ENCODE assay signal across 11 cellular contexts in genomic region chr9:94140791-94141790, GRCh38. TPM values are rescaled to one million over a fixed set of nuclear protein-coding genes. Genes with fewer than 3 reads are reported as not detected.
DNase-seq lines count a peak whose midpoint lies in the region; ATAC-seq and TF ChIP-seq lines count a peak whose summit lies in the region.
"Had no signal": no experiment of that assay in that cellular context is flagged by ENCODE, and none has a peak within 500 bp of the region (broad histone marks: within the 10 kb centered on the region; RNA-seq: fewer than 3 reads in every experiment).

No MANE protein-coding gene starts in this region.

- no peaks in the 10 kb centered on the region for H3K79me1 ChIP-seq in neuronal stem cell (ENCODE audit: low read depth, low read length)

- no peak overlapping the region for H4K91ac ChIP-seq in neuronal stem cell (ENCODE audit: low read depth, low read length, poor library complexity)

- H3K27me3 Mint-ChIP-seq in activated naive CD4-positive, alpha-beta T cell treated with anti-CD3 and anti-CD28 coated beads, Interleukin-2, amount 50 U/mL, for 24 hours: no peaks in the 10 kb centered on the region
- no peaks in the 10 kb centered on the region for H3K27me3 Mint-ChIP-seq in Calu3 (ENCODE audit: unreplicated experiment)
- H3K27me3 Mint-ChIP-seq: central memory CD8-positive, alpha-beta T cell had no signal

- peak overlapping the region; percentile 10 for H3K27ac Mint-ChIP-seq in activated naive CD4-positive, alpha-beta T cell treated with anti-CD3 and anti-CD28 coated beads, Interleukin-2, amount 50 U/mL, for 24 hours
- no peak overlapping the region for H3K27ac Mint-ChIP-seq in Calu3 (ENCODE audit: unreplicated experiment)
- H3K27ac Mint-ChIP-seq: T-cell had no signal

- H3K14ac ChIP-seq in neuronal stem cell (ENCODE audit: low read length): no peak overlapping the region

- H3K23ac ChIP-seq in neuronal stem cell (ENCODE audit: low read depth, low read length, poor library complexity): no peak overlapping the region

- peak overlapping the region; percentile 55 for H3K18ac ChIP-seq in neuronal stem cell (ENCODE audit: low read length)

- H3K4me3 Mint-ChIP-seq in activated naive CD4-positive, alpha-beta T cell treated with anti-CD3 and anti-CD28 coated beads, Interleukin-2, amount 50 U/mL, for 24 hours: no peak overlapping the region
- no peak overlapping the region for H3K4me3 Mint-ChIP-seq in Calu3 (ENCODE audit: low read depth, unreplicated experiment)
- H3K4me3 Mint-ChIP-seq: central memory CD8-positive, alpha-beta T cell; neural crest cell; T-cell had no signal

- H2BK120ac ChIP-seq in neuronal stem cell (ENCODE audit: low read depth, low read length): no peak overlapping the region

- H3K4me1 Mint-ChIP-seq in activated naive CD4-positive, alpha-beta T cell treated with anti-CD3 and anti-CD28 coated beads, Interleukin-2, amount 50 U/mL, for 24 hours: no peaks in the 10 kb centered on the region
- H3K4me1 Mint-ChIP-seq in Calu3 (ENCODE audit: low read depth, unreplicated experiment): peaks cover 15% of the 10 kb centered on the region
- H3K4me1 Mint-ChIP-seq: central memory CD8-positive, alpha-beta T cell; T-cell had no signal

- TF ChIP-seq POLR2A in esophagus squamous epithelium (IDR thresholded peaks at IDR 0.05): no peak
- TF ChIP-seq POLR2A in vagina (IDR thresholded peaks at IDR 0.05): no peak

- no peak overlapping the region for H3K4ac ChIP-seq in neuronal stem cell (ENCODE audit: low read length)

- H3K9ac ChIP-seq in neuronal stem cell (ENCODE audit: low read depth, low read length, poor library complexity): no peak overlapping the region

- whole genome bisulfite sequencing in esophagus squamous epithelium, 2 donors: 72 to 74% methylated on average over 8 to 9 of the region's 13 CpGs
- no CpG with 5 or more reads among the region's 13 CpGs for WGBS in neuronal stem cell (ENCODE audit: extremely low coverage in 2 of 2, insufficient read length in 2 of 2, insufficient replicate concordance in 1 of 2), 2 donors

- peak overlapping the region; percentile 54 for H2AFZ ChIP-seq in neuronal stem cell (ENCODE audit: low read length)

- no peak overlapping the region for H2BK15ac ChIP-seq in neuronal stem cell (ENCODE audit: low read length)

- no peak for ATAC-seq in GM21528 (IDR thresholded peaks at IDR 0.05; ENCODE audit: low FRiP score, unreplicated experiment)
- ATAC-seq in HG03045 (IDR thresholded peaks at IDR 0.05; ENCODE audit: unreplicated experiment): no peak
- ATAC-seq: T-cell had no signal

- peaks cover 0 to 62% (median 37%) of the 10 kb centered on the region in 3 donors for H3K4me1 ChIP-seq in esophagus squamous epithelium
- peaks cover 12 to 18% of the 10 kb centered on the region in 2 donors for H3K4me1 ChIP-seq in neuronal stem cell (ENCODE audit: control insufficient read depth in 2 of 2, insufficient read depth in 1 of 2, low read depth in 1 of 2, low read length in 2 of 2)
- peaks cover 47% of the 10 kb centered on the region for H3K4me1 ChIP-seq in vagina

- H3K9me3 Mint-ChIP-seq in activated naive CD4-positive, alpha-beta T cell treated with anti-CD3 and anti-CD28 coated beads, Interleukin-2, amount 50 U/mL, for 24 hours: no peaks in the 10 kb centered on the region
- no peaks in the 10 kb centered on the region for H3K9me3 Mint-ChIP-seq in Calu3 (ENCODE audit: low read depth, unreplicated experiment)
- H3K9me3 Mint-ChIP-seq: central memory CD8-positive, alpha-beta T cell; neural crest cell; T-cell had no signal

- no peak overlapping the region for H2BK5ac ChIP-seq in neuronal stem cell (ENCODE audit: low read length)

- peak overlapping the region; percentile 19 to 89 (median 76) for H3K27ac ChIP-seq in esophagus squamous epithelium
- no peak overlapping the region for H3K27ac ChIP-seq in neuronal stem cell (replicated peaks; ENCODE audit: low read length)
- peak overlapping the region; percentile 79 for H3K27ac ChIP-seq in vagina

- H3K27me3 ChIP-seq in esophagus squamous epithelium (no peaks in the 10 kb centered on the region), neuronal stem cell (ENCODE audit: control insufficient read depth in 3 of 3, insufficient read depth in 3 of 3, low read depth in 1 of 3, low read length in 3 of 3) (no peaks in the 10 kb centered on the region), vagina (no peaks in the 10 kb centered on the region)

- no peaks in the 10 kb centered on the region for H3K36me3 Mint-ChIP-seq in activated naive CD4-positive, alpha-beta T cell treated with anti-CD3 and anti-CD28 coated beads, Interleukin-2, amount 50 U/mL, for 24 hours
- no peaks in the 10 kb centered on the region for H3K36me3 Mint-ChIP-seq in Calu3 (ENCODE audit: insufficient read depth, unreplicated experiment)
- H3K36me3 Mint-ChIP-seq: T-cell had no signal

- no peak overlapping the region for H2AK5ac ChIP-seq in neuronal stem cell (ENCODE audit: low read depth, low read length)

- H3K4me2 ChIP-seq in neuronal stem cell (ENCODE audit: insufficient read depth, low read length, poor library complexity, severe bottlenecking): no peak overlapping the region

- H2BK12ac ChIP-seq in neuronal stem cell (ENCODE audit: low read length): no peak overlapping the region

- intact Hi-C loops in esophagus squamous epithelium (cut with DNase I) (no loop called here), vagina (cut with DNase I) (no loop called here), Calu3 (cut with micrococcal nuclease; ENCODE audit: unreplicated experiment) (no loop called here)

- CTCF ChIA-PET in Calu3 (lab: Charles Lee): no interaction called here

- H3K4me3 ChIP-seq in esophagus squamous epithelium (no peak overlapping the region), neuronal stem cell (ENCODE audit: low read length in 2 of 2) (peak overlapping the region in 1 of 2 donors; percentile 9), vagina (no peak overlapping the region)

- H4K8ac ChIP-seq in neuronal stem cell (ENCODE audit: low read depth, low read length): no peak overlapping the region

- H3K36me3 ChIP-seq in esophagus squamous epithelium (no peaks in the 10 kb centered on the region), neuronal stem cell (replicated peaks in 1 of 2; ENCODE audit: control insufficient read depth in 2 of 2, insufficient read depth in 2 of 2, low read length in 2 of 2) (no peaks in the 10 kb centered on the region), vagina (no peaks in the 10 kb centered on the region)

- no TSS peak for BruUV-seq in Calu3 (replicated peaks; lab: Mats Ljungman, UMichigan)

- TF ChIP-seq CTCF in esophagus squamous epithelium (IDR thresholded peaks at IDR 0.05) (no peak), vagina (IDR thresholded peaks at IDR 0.05) (no peak), Calu3 (IDR thresholded peaks at IDR 0.05; ENCODE audit: unreplicated experiment) (no peak)

- no peak for DNase-seq in activated naive CD4-positive, alpha-beta T cell treated with anti-CD3 and anti-CD28 coated beads, Interleukin-2, amount 50 U/mL, for 16 hours
- DNase-seq in esophagus squamous epithelium (lab: John Stamatoyannopoulos, UW) (no peak), neuronal stem cell (ENCODE audit: low spot score) (no peak), vagina (ENCODE audit: extremely low spot score in 2 of 2) (no peak), Calu3 (no peak)
- DNase-seq: T-cell had no signal

- H3K9me3 ChIP-seq in esophagus squamous epithelium (no peaks in the 10 kb centered on the region), neuronal stem cell (replicated peaks in 1 of 2; ENCODE audit: control insufficient read depth in 2 of 2, insufficient read depth in 1 of 2, low read depth in 1 of 2, low read length in 2 of 2) (no peaks in the 10 kb centered on the region), vagina (no peaks in the 10 kb centered on the region)

RNA-seq across cellular contexts. Expression of gene PTPDC1, which starts 56.8 kb away (rescaled TPM):
- 1 to 10 TPM; 2.1 to 8.2 (median 3.3) TPM for total RNA-seq in esophagus squamous epithelium
- polyA plus RNA-seq in neuronal stem cell (2013, experiment 1 of 2): 4.8 TPM
- 5.3 TPM for polyA plus RNA-seq in neuronal stem cell (2013, experiment 2 of 2)
- total RNA-seq in vagina: 13.0 TPM
- total RNA-seq in Calu3 (2022): 7.6 and 8.2 TPM in 2 replicates
